Comparison of ENCODE assay signal across 1 cellular context in the genomic region with DNA sequence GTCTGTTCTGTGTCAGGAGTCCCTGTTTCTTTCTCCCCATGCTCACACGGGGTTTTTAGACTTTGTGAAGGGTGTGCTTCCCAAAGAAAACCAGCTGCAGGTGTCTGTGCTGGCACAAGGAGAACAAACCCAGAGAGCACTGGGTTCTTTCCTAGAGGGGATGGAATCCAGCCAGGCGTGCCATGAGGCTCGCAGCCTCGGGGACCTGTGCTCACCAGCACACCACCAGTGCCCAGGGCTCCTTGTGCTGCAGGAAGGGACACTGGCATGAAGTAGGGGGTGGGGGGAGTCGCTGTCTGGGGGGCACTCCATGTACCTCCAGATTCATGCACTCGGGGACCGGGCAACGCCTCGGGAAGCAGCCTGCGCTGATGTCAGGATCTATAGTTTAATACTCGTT.
TF ChIP-seq lines count a peak whose summit lies in the region.

No MANE protein-coding gene starts in this region.

TF ChIP-seq in GM23338, 12 proteins besides CTCF, POLR2A, EP300 and RAD21 (continued from another document):
- TF ChIP-seq, protein P1, sequence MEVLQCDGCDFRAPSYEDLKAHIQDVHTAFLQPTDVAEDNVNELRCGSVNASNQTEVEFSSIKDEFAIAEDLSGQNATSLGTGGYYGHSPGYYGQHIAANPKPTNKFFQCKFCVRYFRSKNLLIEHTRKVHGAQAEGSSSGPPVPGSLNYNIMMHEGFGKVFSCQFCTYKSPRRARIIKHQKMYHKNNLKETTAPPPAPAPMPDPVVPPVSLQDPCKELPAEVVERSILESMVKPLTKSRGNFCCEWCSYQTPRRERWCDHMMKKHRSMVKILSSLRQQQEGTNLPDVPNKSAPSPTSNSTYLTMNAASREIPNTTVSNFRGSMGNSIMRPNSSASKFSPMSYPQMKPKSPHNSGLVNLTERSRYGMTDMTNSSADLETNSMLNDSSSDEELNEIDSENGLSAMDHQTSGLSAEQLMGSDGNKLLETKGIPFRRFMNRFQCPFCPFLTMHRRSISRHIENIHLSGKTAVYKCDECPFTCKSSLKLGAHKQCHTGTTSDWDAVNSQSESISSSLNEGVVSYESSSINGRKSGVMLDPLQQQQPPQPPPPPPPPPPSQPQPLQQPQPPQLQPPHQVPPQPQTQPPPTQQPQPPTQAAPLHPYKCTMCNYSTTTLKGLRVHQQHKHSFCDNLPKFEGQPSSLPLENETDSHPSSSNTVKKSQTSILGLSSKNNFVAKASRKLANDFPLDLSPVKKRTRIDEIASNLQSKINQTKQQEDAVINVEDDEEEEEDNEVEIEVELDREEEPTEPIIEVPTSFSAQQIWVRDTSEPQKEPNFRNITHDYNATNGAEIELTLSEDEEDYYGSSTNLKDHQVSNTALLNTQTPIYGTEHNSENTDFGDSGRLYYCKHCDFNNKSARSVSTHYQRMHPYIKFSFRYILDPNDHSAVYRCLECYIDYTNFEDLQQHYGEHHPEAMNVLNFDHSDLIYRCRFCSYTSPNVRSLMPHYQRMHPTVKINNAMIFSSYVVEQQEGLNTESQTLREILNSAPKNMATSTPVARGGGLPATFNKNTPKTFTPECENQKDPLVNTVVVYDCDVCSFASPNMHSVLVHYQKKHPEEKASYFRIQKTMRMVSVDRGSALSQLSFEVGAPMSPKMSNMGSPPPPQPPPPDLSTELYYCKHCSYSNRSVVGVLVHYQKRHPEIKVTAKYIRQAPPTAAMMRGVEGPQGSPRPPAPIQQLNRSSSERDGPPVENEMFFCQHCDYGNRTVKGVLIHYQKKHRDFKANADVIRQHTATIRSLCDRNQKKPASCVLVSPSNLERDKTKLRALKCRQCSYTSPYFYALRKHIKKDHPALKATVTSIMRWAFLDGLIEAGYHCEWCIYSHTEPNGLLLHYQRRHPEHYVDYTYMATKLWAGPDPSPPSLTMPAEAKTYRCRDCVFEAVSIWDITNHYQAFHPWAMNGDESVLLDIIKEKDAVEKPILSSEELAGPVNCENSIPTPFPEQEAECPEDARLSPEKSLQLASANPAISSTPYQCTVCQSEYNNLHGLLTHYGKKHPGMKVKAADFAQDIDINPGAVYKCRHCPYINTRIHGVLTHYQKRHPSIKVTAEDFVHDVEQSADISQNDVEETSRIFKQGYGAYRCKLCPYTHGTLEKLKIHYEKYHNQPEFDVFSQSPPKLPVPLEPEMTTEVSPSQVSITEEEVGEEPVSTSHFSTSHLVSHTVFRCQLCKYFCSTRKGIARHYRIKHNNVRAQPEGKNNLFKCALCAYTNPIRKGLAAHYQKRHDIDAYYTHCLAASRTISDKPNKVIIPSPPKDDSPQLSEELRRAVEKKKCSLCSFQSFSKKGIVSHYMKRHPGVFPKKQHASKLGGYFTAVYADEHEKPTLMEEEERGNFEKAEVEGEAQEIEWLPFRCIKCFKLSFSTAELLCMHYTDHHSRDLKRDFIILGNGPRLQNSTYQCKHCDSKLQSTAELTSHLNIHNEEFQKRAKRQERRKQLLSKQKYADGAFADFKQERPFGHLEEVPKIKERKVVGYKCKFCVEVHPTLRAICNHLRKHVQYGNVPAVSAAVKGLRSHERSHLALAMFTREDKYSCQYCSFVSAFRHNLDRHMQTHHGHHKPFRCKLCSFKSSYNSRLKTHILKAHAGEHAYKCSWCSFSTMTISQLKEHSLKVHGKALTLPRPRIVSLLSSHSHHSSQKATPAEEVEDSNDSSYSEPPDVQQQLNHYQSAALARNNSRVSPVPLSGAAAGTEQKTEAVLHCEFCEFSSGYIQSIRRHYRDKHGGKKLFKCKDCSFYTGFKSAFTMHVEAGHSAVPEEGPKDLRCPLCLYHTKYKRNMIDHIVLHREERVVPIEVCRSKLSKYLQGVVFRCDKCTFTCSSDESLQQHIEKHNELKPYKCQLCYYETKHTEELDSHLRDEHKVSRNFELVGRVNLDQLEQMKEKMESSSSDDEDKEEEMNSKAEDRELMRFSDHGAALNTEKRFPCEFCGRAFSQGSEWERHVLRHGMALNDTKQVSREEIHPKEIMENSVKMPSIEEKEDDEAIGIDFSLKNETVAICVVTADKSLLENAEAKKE (CRISPR knock-in tag; IDR thresholded peaks at IDR 0.05) = no peak
